In the genomic region with DNA sequence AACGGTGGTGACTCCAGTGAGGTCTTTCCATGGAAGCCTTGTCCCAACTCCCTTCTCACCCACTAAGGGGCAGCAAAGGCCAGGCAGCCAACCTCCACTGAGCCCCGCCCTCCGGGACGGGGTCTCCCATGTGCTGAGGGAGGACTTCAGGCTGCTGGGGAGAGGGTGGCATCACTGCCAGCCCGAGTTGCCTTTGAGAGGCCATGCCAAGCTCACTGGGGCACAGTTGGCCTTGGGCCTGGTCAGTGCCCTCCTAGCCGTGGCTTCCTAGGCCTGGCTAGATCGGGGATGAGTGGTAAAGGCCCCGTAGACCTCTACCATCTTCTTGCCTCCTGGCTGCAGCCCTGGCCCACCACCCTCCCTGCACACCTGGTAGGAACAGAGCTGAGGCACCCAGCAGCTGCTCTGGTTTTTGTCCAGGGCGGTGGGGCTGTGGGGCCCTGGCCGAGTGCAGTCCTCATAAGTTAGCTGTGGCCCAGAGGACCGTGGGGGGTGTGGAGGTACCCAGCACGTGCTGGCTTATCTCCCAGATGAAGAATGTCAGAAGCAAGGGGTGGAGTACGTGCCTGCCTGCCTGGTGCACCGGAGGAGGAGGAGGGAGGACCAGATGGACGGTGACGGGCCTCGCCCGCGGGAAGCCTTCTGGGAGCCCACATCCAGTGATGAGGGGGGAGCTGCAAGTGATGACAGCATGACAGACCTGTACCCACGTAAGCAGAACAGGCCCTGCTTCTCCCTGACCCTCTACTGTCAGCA, we compare ENCODE assay signal across 6 cellular contexts. TPM values are rescaled to one million over a fixed set of nuclear protein-coding genes. Genes with fewer than 3 reads are reported as not detected.
DNase-seq lines count a peak whose midpoint lies in the region; FAIRE-seq and TF ChIP-seq lines count a peak whose summit lies in the region.

No MANE protein-coding gene starts in this region.

- H3K27me3 ChIP-seq in mesendoderm (ENCODE audit: insufficient read depth, low read length, poor library complexity): no peaks in the 10 kb centered on the region

- H3K79me1 ChIP-seq in mesendoderm (ENCODE audit: low read length): peaks cover 16% of the 10 kb centered on the region

- H2AK5ac ChIP-seq in mesendoderm (ENCODE audit: low read length): no peak overlapping the region

- no peak overlapping the region for H2BK5ac ChIP-seq in mesendoderm (ENCODE audit: low read length)

- no peak overlapping the region for H3K23ac ChIP-seq in mesendoderm (ENCODE audit: low read length)

- intact Hi-C loops in posterior vena cava (cut with DNase I): no loop called here

- DNase-seq in GM12891 (ENCODE audit: insufficient read length, low spot score) (no peak), UCSD-AML1 (lab: John Stamatoyannopoulos, UW; ENCODE audit: unreplicated experiment) (peak; percentile 44), mesendoderm (peak; percentile 69), posterior vena cava (ENCODE audit: low spot score) (no peak), CD1c-positive myeloid dendritic cell (ENCODE audit: extremely low spot score) (no peak), NOMO-1 treated with dmso at 0.1 percent for 144 hours (lab: John Stamatoyannopoulos, UW; ENCODE audit: unreplicated experiment) (no peak)

- no peak overlapping the region for H3K18ac ChIP-seq in mesendoderm (ENCODE audit: low read length)

- peaks cover 2% of the 10 kb centered on the region for H3K4me1 ChIP-seq in mesendoderm (ENCODE audit: control insufficient read depth, low read depth, low read length)

- no peak overlapping the region for H3K27ac ChIP-seq in mesendoderm (ENCODE audit: low read depth, low read length)

- no peak overlapping the region for H3K56ac ChIP-seq in mesendoderm (ENCODE audit: low read length)

- H4K5ac ChIP-seq in mesendoderm (ENCODE audit: low read length): no peak overlapping the region

- H3K79me2 ChIP-seq in mesendoderm (ENCODE audit: control insufficient read depth, insufficient read depth, low read length): peaks cover 7% of the 10 kb centered on the region

- no peak overlapping the region for H3K4ac ChIP-seq in mesendoderm (ENCODE audit: low read depth, low read length)

- no peak overlapping the region for H3K4me3 ChIP-seq in mesendoderm (ENCODE audit: low read length)

- no peak overlapping the region for H2BK15ac ChIP-seq in mesendoderm (replicated peaks; ENCODE audit: low read depth)

- no peak overlapping the region for H4K8ac ChIP-seq in mesendoderm (ENCODE audit: low read depth, low read length)

- TF ChIP-seq POLR2A in GM12891 (IDR thresholded peaks at IDR 0.05; ENCODE audit: low read depth, low read length): no peak

- no peak overlapping the region for H3K9ac ChIP-seq in mesendoderm (ENCODE audit: low read length)

- H3K4me2 ChIP-seq in mesendoderm (ENCODE audit: low read length): no peak overlapping the region

- FAIRE-seq in GM12891 (lab: Jason Lieb, UNC): no peak

- peaks cover 22% of the 10 kb centered on the region for H3K36me3 ChIP-seq in mesendoderm (ENCODE audit: control insufficient read depth, insufficient read depth, low read length)

- no peak overlapping the region for H2BK120ac ChIP-seq in mesendoderm (ENCODE audit: low read depth, low read length)

- no CpG with 5 or more reads among the region's 20 CpGs for WGBS in mesendoderm (ENCODE audit: extremely low coverage, insufficient coverage, low lambda C conversion rate)

TF ChIP-seq in GM12891, 5 proteins besides CTCF, POLR2A, EP300 and RAD21:
- TF ChIP-seq TAF1 (IDR thresholded peaks at IDR 0.05; ENCODE audit: low read depth, low read length) (no peak), POLR2AphosphoS5 (IDR thresholded peaks at IDR 0.05; ENCODE audit: low read depth, low read length) (0 out of 2 replicates have a peak, but pooled peaks have one; percentile 10)

RNA-seq across cellular contexts. Expression of a gene that starts 3.2 kb away (rescaled TPM):
- polyA plus RNA-seq in GM12891 (2012; ENCODE audit: low read depth, missing spikeins): 25.9 TPM
- 66.8 TPM for polyA plus RNA-seq in mesendoderm (2013, experiment 1 of 2)
- polyA plus RNA-seq in mesendoderm (2013, experiment 2 of 2): 69.9 TPM
- 10 to 100 TPM; 11.8 to 12.0 TPM for total RNA-seq in posterior vena cava

RNA-seq across cellular contexts. Expression of a gene that starts 3.3 kb away (rescaled TPM):
- polyA plus RNA-seq in GM12891 (2012; ENCODE audit: low read depth, missing spikeins): 30.5 TPM
- 20.4 TPM for polyA plus RNA-seq in mesendoderm (2013, experiment 1 of 2)
- 20.1 TPM for polyA plus RNA-seq in mesendoderm (2013, experiment 2 of 2)
- total RNA-seq in posterior vena cava: 10 to 100 TPM; 27.7 to 30.2 TPM

RNA-seq across cellular contexts. Expression of a gene that starts 11.6 kb away (rescaled TPM):
- polyA plus RNA-seq in GM12891 (2012; ENCODE audit: low read depth, missing spikeins): 4,358 TPM
- polyA plus RNA-seq in mesendoderm (2013, experiment 1 of 2): 2,135 TPM
- polyA plus RNA-seq in mesendoderm (2013, experiment 2 of 2): 2,151 TPM
- total RNA-seq in posterior vena cava: 1,000 to 10,000 TPM; 1,252 to 1,287 TPM

RNA-seq across cellular contexts. Expression of a gene that starts 11.7 kb away (rescaled TPM):
- polyA plus RNA-seq in GM12891 (2012; ENCODE audit: low read depth, missing spikeins): 18.4 TPM
- 57.8 TPM for polyA plus RNA-seq in mesendoderm (2013, experiment 1 of 2)
- 56.7 TPM for polyA plus RNA-seq in mesendoderm (2013, experiment 2 of 2)
- total RNA-seq in posterior vena cava: 10 to 100 TPM; 28.6 to 28.9 TPM

RNA-seq across cellular contexts. Expression of a gene that starts 16.3 kb away (rescaled TPM):
- 64.3 TPM for polyA plus RNA-seq in GM12891 (2012; ENCODE audit: low read depth, missing spikeins)
- 118 TPM for polyA plus RNA-seq in mesendoderm (2013, experiment 1 of 2)
- polyA plus RNA-seq in mesendoderm (2013, experiment 2 of 2): 119 TPM
- total RNA-seq in posterior vena cava: 100 to 1,000 TPM; 130 TPM

Comparison
In these comparisons a context has a peak if more than half of its experiments do, and no peak if none do; other contexts are left out.
1. DNase-seq: peak in UCSD-AML1 (single experiment) and mesendoderm (single experiment); none in GM12891 (single experiment), posterior vena cava (single experiment), CD1c-positive myeloid dendritic cell (single experiment) and NOMO-1 treated with dmso at 0.1 percent for 144 hours (single experiment).